ENCODE assay signal across 14 cellular contexts in genomic region chr1:1065265-1065939, GRCh38. TPM values are rescaled to one million over a fixed set of nuclear protein-coding genes. Genes with fewer than 3 reads are reported as not detected.
A peak's percentile ranks its signal among the peaks of the same experiment; 100 is the strongest.
DNase-seq lines count a peak whose midpoint lies in the region; ATAC-seq and TF ChIP-seq lines count a peak whose summit lies in the region.
"Had no signal": no experiment of that assay in that cellular context is flagged by ENCODE, and none has a peak within 500 bp of the region (broad histone marks: within the 10 kb centered on the region; RNA-seq: fewer than 3 reads in every experiment).

No MANE protein-coding gene starts in this region.

- H3K4me3 ChIP-seq in BLaER1 (no peak overlapping the region), GM12865 (ENCODE audit: low read depth, low read length) (peak overlapping the region; percentile 28)
- H3K4me3 ChIP-seq: pancreas, smooth muscle cell had no signal

- peaks cover 60% of the 10 kb centered on the region for H4K20me1 ChIP-seq in BLaER1

- peaks cover 87% of the 10 kb centered on the region for H3K4me1 ChIP-seq in BLaER1

- no peaks in the 10 kb centered on the region for H3K27me3 Mint-ChIP-seq in activated naive CD8-positive, alpha-beta T cell treated with anti-CD3 and anti-CD28 coated beads, Interleukin-2, amount 10 ng/mL, durations not matched to agents 7 days and 5 days

- H3K9me3 Mint-ChIP-seq in activated naive CD8-positive, alpha-beta T cell treated with anti-CD3 and anti-CD28 coated beads, Interleukin-2, amount 10 ng/mL, durations not matched to agents 7 days and 5 days = no peaks in the 10 kb centered on the region

- ATAC-seq in activated naive CD8-positive, alpha-beta T cell treated with anti-CD3 and anti-CD28 coated beads, Interleukin-2, amount 10 ng/mL, durations not matched to agents 7 days and 5 days (ENCODE audit: low read depth) = no peak
- ATAC-seq in HG02885 (IDR thresholded peaks at IDR 0.05; ENCODE audit: poor library complexity, unreplicated experiment) = no peak
- ATAC-seq: left colon, pancreas had no signal

- H3K27ac ChIP-seq in BLaER1 = no peak overlapping the region
- H3K27ac ChIP-seq: pancreas had no signal

- peak overlapping the region; percentile 62 for H3K4me2 ChIP-seq in BLaER1
- H3K4me2 ChIP-seq: smooth muscle cell had no signal

- DNase-seq in GM12865 (ENCODE audit: low read depth) (no peak), DMS153 treated with DMSO at 0.1 percent for 48 hours (lab: John Stamatoyannopoulos, UW; ENCODE audit: unreplicated experiment) (no peak), NCI-H187 treated with DMSO at 0.1 percent for 48 hours (lab: John Stamatoyannopoulos, UW) (no peak)
- no peak for DNase-seq in activated naive CD8-positive, alpha-beta T cell treated with anti-CD3 and anti-CD28 coated beads, Interleukin-2, amount 10 ng/mL, durations not matched to agents 7 days and 5 days
- DNase-seq: Kasumi-1, left colon, NCI-H146, pancreas had no signal

- no peak overlapping the region for H3K9ac ChIP-seq in BLaER1

- no peaks in the 10 kb centered on the region for H3K9me3 ChIP-seq in BLaER1
- H3K9me3 ChIP-seq: pancreas had no signal

- POLR2A ChIA-PET in activated naive CD8-positive, alpha-beta T cell treated with anti-CD3 and anti-CD28 coated beads, Interleukin-2, amount 10 ng/mL, durations not matched to agents 7 days and 5 days (lab: Charles Lee) = interaction anchor here (0.6 to 5.0 kb wide), 3 partner anchors 26 to 538 kb away, joined by 4 to 46 read pairs (median 5); no protein-coding TSS in a partner anchor

- peaks cover 53% of the 10 kb centered on the region for H3K27me3 ChIP-seq in BLaER1

- no peaks in the 10 kb centered on the region for H3K36me3 ChIP-seq in BLaER1
- H3K36me3 ChIP-seq: pancreas had no signal

- no peak overlapping the region for H3K4me3 Mint-ChIP-seq in activated naive CD8-positive, alpha-beta T cell treated with anti-CD3 and anti-CD28 coated beads, Interleukin-2, amount 10 ng/mL, durations not matched to agents 7 days and 5 days

- TF ChIP-seq CTCF in GM12865 (IDR thresholded peaks at IDR 0.05; ENCODE audit: insufficient read depth, low read depth, low read length, missing control alignments) = no peak

- H3K27ac Mint-ChIP-seq in activated naive CD8-positive, alpha-beta T cell treated with anti-CD3 and anti-CD28 coated beads, Interleukin-2, amount 10 ng/mL, durations not matched to agents 7 days and 5 days = peak overlapping the region; percentile 23

- peaks cover 5% of the 10 kb centered on the region for H3K36me3 Mint-ChIP-seq in activated naive CD8-positive, alpha-beta T cell treated with anti-CD3 and anti-CD28 coated beads, Interleukin-2, amount 10 ng/mL, durations not matched to agents 7 days and 5 days

- H3K4me1 Mint-ChIP-seq in activated naive CD8-positive, alpha-beta T cell treated with anti-CD3 and anti-CD28 coated beads, Interleukin-2, amount 10 ng/mL, durations not matched to agents 7 days and 5 days = peaks cover 9% of the 10 kb centered on the region

RNA-seq across cellular contexts. Expression of gene RNF223, which starts 8.7 kb away (rescaled TPM):
- not detected for total RNA-seq in activated naive CD8-positive, alpha-beta T cell treated with anti-CD3 and anti-CD28 coated beads, Interleukin-2, amount 10 ng/mL, durations not matched to agents 7 days and 5 days
- total RNA-seq: activated CD8-positive, alpha-beta memory T cell treated with anti-CD3 and anti-CD28 coated beads for 36 hours; NCI-H460; SK-MEL-5 had no signal

RNA-seq across cellular contexts. Expression of gene AGRN, which starts 45.5 kb away (rescaled TPM):
- 10 to 100 TPM; 18.8 to 19.3 TPM for total RNA-seq in activated naive CD8-positive, alpha-beta T cell treated with anti-CD3 and anti-CD28 coated beads, Interleukin-2, amount 10 ng/mL, durations not matched to agents 7 days and 5 days

RNA-seq across cellular contexts. Expression of gene C1orf159, which starts 50.5 kb away (rescaled TPM):
- total RNA-seq in activated naive CD8-positive, alpha-beta T cell treated with anti-CD3 and anti-CD28 coated beads, Interleukin-2, amount 10 ng/mL, durations not matched to agents 7 days and 5 days = 10 to 100 TPM; 22.7 to 23.0 TPM

RNA-seq across cellular contexts. Expression of gene ISG15, which starts 52.1 kb away (rescaled TPM):
- total RNA-seq in activated naive CD8-positive, alpha-beta T cell treated with anti-CD3 and anti-CD28 coated beads, Interleukin-2, amount 10 ng/mL, durations not matched to agents 7 days and 5 days = 100 to 1,000 TPM; 425 to 457 TPM
